10 cellular contexts compared by ENCODE assay signal in genomic region chr2:238220892-238221521, GRCh38. TPM values are rescaled to one million over a fixed set of nuclear protein-coding genes. Genes with fewer than 3 reads are reported as not detected.
DNase-seq lines count a peak whose midpoint lies in the region; ATAC-seq and TF ChIP-seq lines count a peak whose summit lies in the region.
"Had no signal": no experiment of that assay in that cellular context is flagged by ENCODE, and none has a peak within 500 bp of the region (broad histone marks: within the 10 kb centered on the region; RNA-seq: fewer than 3 reads in every experiment).

No MANE protein-coding gene starts in this region.

- H3K27me3 ChIP-seq in ACC112 (ENCODE audit: insufficient read depth, low read length) (no peaks in the 10 kb centered on the region), left lung (no peaks in the 10 kb centered on the region)

- H3K9me3 ChIP-seq in left lung, result no peaks in the 10 kb centered on the region

- intact Hi-C loops in left lung (cut with DNase I), result no loop called here

- no peak for TF ChIP-seq CTCF in left lung (IDR thresholded peaks at IDR 0.05)

- DNase-seq in anterior cingulate cortex (lab: John Stamatoyannopoulos, UW) (peak in 39 of 58 donors; percentile 26 to 87 (median 56)), left lung (no peak), ureter (ENCODE audit: low spot score) (no peak), germinal center (ENCODE audit: low spot score) (no peak)
- DNase-seq in activated naive CD4-positive, alpha-beta T cell (lab: John Stamatoyannopoulos, UW), result no peak
- DNase-seq: DMS79 treated with DMSO at 0.1 percent for 48 hours had no signal

- H3K4me3 ChIP-seq in ACC112 (ENCODE audit: low read depth, low read length), result peak overlapping the region; percentile 43; the same call in 1 of the 2 replicates
- H3K4me3 ChIP-seq in left lung, result no peak overlapping the region

- H3K4me1 ChIP-seq in ACC112 (ENCODE audit: control insufficient read depth, insufficient read depth, low read length, unreplicated experiment) (no peaks in the 10 kb centered on the region), left lung (no peaks in the 10 kb centered on the region)

- peak overlapping the region; percentile 25 for H2AFZ ChIP-seq in ACC112 (ENCODE audit: low read length, unreplicated experiment)

- H3K27ac ChIP-seq in ACC112 (ENCODE audit: low read depth, low read length) (no peak overlapping the region), left lung (no peak overlapping the region)
- H3K27ac ChIP-seq: epithelial cell of prostate had no signal

- ATAC-seq in GM19351 (IDR thresholded peaks at IDR 0.05; ENCODE audit: unreplicated experiment) (peak; percentile 79), left lung (peak; percentile 41), HG03457 (IDR thresholded peaks at IDR 0.05; ENCODE audit: unreplicated experiment) (no peak)

- H3K79me2 ChIP-seq in ACC112 (ENCODE audit: control insufficient read depth, insufficient read depth, low read length, unreplicated experiment), result no peaks in the 10 kb centered on the region

- no peaks in the 10 kb centered on the region for H3K36me3 ChIP-seq in ACC112 (ENCODE audit: insufficient read depth, low read length)
- H3K36me3 ChIP-seq in left lung, result peaks cover 0 to 13% of the 10 kb centered on the region in 2 donors

RNA-seq across cellular contexts. Expression of gene ILKAP, which starts 17.5 kb away (rescaled TPM):
- total RNA-seq in left lung (10 to 100 TPM; 30.6 to 40.5 TPM), ureter (67.4 TPM)

RNA-seq across cellular contexts. Expression of gene HES6, which starts 18.8 kb away (rescaled TPM):
- total RNA-seq in left lung (1 to 10 TPM; 7.6 to 8.8 TPM), ureter (3.4 TPM)

Comparison
In these comparisons a context has a peak if more than half of its experiments do, and no peak if none do; other contexts are left out.
1. DNase-seq: peak in anterior cingulate cortex (39 of 58); none in left lung (0 of 2), ureter (single experiment), germinal center (single experiment) and activated naive CD4-positive, alpha-beta T cell (0 of 4).